ENCODE assay signal across 12 cellular contexts in genomic region chr9:93020785-93021670, GRCh38.
A peak's percentile ranks its signal among the peaks of the same experiment; 100 is the strongest.
DNase-seq lines count a peak whose midpoint lies in the region; ATAC-seq and TF ChIP-seq lines count a peak whose summit lies in the region.
"Had no signal": no experiment of that assay in that cellular context is flagged by ENCODE, and none has a peak within 500 bp of the region (broad histone marks: within the 10 kb centered on the region; RNA-seq: fewer than 3 reads in every experiment).

No MANE protein-coding gene starts in this region.

- no peak overlapping the region for H3K4me3 Mint-ChIP-seq in stimulated activated memory B cell treated with anti-CD40 and anti-IgM and Interleukin-4, amounts not matched to agents 10 μg/mL and 1 μg/mL and 100 μg/mL, for 72 hours

- peak; percentile 36 for DNase-seq in activated gamma-delta T cell (lab: John Stamatoyannopoulos, UW)
- DNase-seq in activated gamma-delta T cell treated with Interleukin-2 at 50 U/mL for 16 hours = no peak
- DNase-seq in activated CD4-positive, alpha-beta T cell treated with anti-CD3 and anti-CD28 coated beads, Interleukin-2, amount 50 U/mL, for 1 hour = peak; percentile 64
- peak; percentile 46 for DNase-seq in choroid plexus epithelial cell (ENCODE audit: low read depth)
- no peak for DNase-seq in NCI-H2029 (lab: John Stamatoyannopoulos, UW)
- DNase-seq in DMS153 (lab: John Stamatoyannopoulos, UW) = no peak
- DNase-seq: hypothalamus, mesendoderm, NCI-H1092, NCI-H510A had no signal

- H3K36me3 Mint-ChIP-seq in stimulated activated memory B cell treated with anti-CD40 and anti-IgM and Interleukin-4, amounts not matched to agents 10 μg/mL and 1 μg/mL and 100 μg/mL, for 72 hours = peaks cover 56% of the 10 kb centered on the region

- H3K4me3 ChIP-seq in choroid plexus epithelial cell (ENCODE audit: low read depth, low read length) = no peak overlapping the region

- no peaks in the 10 kb centered on the region for H3K9me3 Mint-ChIP-seq in stimulated activated memory B cell treated with anti-CD40 and anti-IgM and Interleukin-4, amounts not matched to agents 10 μg/mL and 1 μg/mL and 100 μg/mL, for 72 hours

- H3K27me3 Mint-ChIP-seq in stimulated activated memory B cell treated with anti-CD40 and anti-IgM and Interleukin-4, amounts not matched to agents 10 μg/mL and 1 μg/mL and 100 μg/mL, for 72 hours = no peaks in the 10 kb centered on the region

- peak overlapping the region; percentile 30 for H3K27ac Mint-ChIP-seq in stimulated activated memory B cell treated with anti-CD40 and anti-IgM and Interleukin-4, amounts not matched to agents 10 μg/mL and 1 μg/mL and 100 μg/mL, for 72 hours

- TF ChIP-seq CTCF in choroid plexus epithelial cell (conservative IDR thresholded peaks at IDR 0.05; ENCODE audit: low read depth, low read length) = no peak

- ATAC-seq in stimulated activated memory B cell treated with anti-CD40 and anti-IgM and Interleukin-4, amounts not matched to agents 10 μg/mL and 1 μg/mL and 100 μg/mL, for 72 hours = no peak
- ATAC-seq in HG02759 (IDR thresholded peaks at IDR 0.05; ENCODE audit: unreplicated experiment) = no peak

- H3K4me1 Mint-ChIP-seq in stimulated activated memory B cell treated with anti-CD40 and anti-IgM and Interleukin-4, amounts not matched to agents 10 μg/mL and 1 μg/mL and 100 μg/mL, for 72 hours = peaks cover 23% of the 10 kb centered on the region

Comparison
In these comparisons a context has a peak if more than half of its experiments do, and no peak if none do; other contexts are left out.
1. DNase-seq: peak in activated gamma-delta T cell (single experiment), activated CD4-positive, alpha-beta T cell treated with anti-CD3 and anti-CD28 coated beads, Interleukin-2, amount 50 U/mL, for 1 hour (single experiment) and choroid plexus epithelial cell (single experiment); none in activated gamma-delta T cell treated with Interleukin-2 at 50 U/mL for 16 hours (single experiment), NCI-H2029 (single experiment) and DMS153 (single experiment).